ENCODE assay signal across 15 cellular contexts in the genomic region with DNA sequence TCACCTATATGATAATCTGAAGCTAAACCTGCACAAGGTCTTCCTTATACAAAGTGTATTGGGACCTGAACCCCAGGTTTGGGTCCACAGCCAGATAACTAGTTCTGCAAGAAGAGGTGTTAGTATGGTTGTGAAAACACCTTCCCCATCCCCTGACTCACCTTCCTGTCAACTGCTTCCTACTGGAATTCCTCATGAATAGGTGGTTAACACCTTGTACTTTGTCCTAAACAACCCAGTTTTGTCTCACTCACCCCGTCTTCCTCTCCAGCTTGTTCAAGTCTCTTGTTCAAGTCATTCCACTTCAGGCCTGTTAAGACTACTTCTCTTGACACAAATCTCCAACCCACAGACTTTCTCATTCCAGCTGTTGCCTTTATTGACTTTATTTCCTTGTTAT. TPM values are rescaled to one million over a fixed set of nuclear protein-coding genes. Genes with fewer than 3 reads are reported as not detected.
DNase-seq lines count a peak whose midpoint lies in the region; ATAC-seq, FAIRE-seq and TF ChIP-seq lines count a peak whose summit lies in the region.
"Had no signal": no experiment of that assay in that cellular context is flagged by ENCODE, and none has a peak within 500 bp of the region (broad histone marks: within the 10 kb centered on the region; RNA-seq: fewer than 3 reads in every experiment).

No MANE protein-coding gene starts in this region.

- no peak overlapping the region for H3K27ac ChIP-seq in RWPE1
- peak overlapping the region; percentile 3 to 4 for H3K27ac ChIP-seq in esophagus (ENCODE audit: low read depth in 2 of 2, low read length in 1 of 2)
- no peak overlapping the region for H3K27ac ChIP-seq in ascending aorta

- no peak for TF ChIP-seq POLR2A in GM12892 (IDR thresholded peaks at IDR 0.05; ENCODE audit: low read depth, low read length)

- ATAC-seq in mucosa of descending colon, result peak; percentile 80

- CTCF ChIA-PET in RWPE1 (lab: Yijun Ruan, JAX), result interaction anchor here (0.6 to 0.7 kb wide), 2 partner anchors 31 to 165 kb away, joined by 4 to 6 read pairs; no protein-coding TSS in a partner anchor

- H3K27me3 ChIP-seq in esophagus (ENCODE audit: control insufficient read depth in 1 of 2, insufficient read depth in 2 of 2, low read length in 2 of 2), result no peaks in the 10 kb centered on the region
- no peaks in the 10 kb centered on the region for H3K27me3 ChIP-seq in ascending aorta
- H3K27me3 ChIP-seq: Peyer's patch had no signal

- intact Hi-C loops in mucosa of descending colon (cut with DNase I, micrococcal nuclease), result loop anchor here (2.0 to 10.0 kb wide), 3 partner anchors 108 to 150 kb away; no protein-coding TSS in a partner anchor
- intact Hi-C loops in ascending aorta (cut with DNase I), result loop anchor here (2.0 to 10.0 kb wide), 5 partner anchors 156 to 768 kb away; a partner anchor contains a TSS

- H3K4me3 ChIP-seq in esophagus (ENCODE audit: low read depth in 1 of 2, low read length in 2 of 2) (no peak overlapping the region), mucosa of descending colon (no peak overlapping the region), ascending aorta (no peak overlapping the region)
- H3K4me3 ChIP-seq: GM12878, Peyer's patch had no signal

- H3K9me3 ChIP-seq in esophagus (ENCODE audit: control insufficient read depth in 2 of 2, insufficient read depth in 1 of 2, low read depth in 1 of 2, low read length in 1 of 2) (no peaks in the 10 kb centered on the region), mucosa of descending colon (no peaks in the 10 kb centered on the region), ascending aorta (no peaks in the 10 kb centered on the region)
- H3K9me3 ChIP-seq: Caco-2, Peyer's patch had no signal

- H3K4me1 ChIP-seq in esophagus (ENCODE audit: control insufficient read depth in 2 of 2, insufficient read depth in 2 of 2, low read length in 1 of 2) (no peaks in the 10 kb centered on the region), mucosa of descending colon (ENCODE audit: low read depth) (no peaks in the 10 kb centered on the region), ascending aorta (no peaks in the 10 kb centered on the region)
- H3K4me1 ChIP-seq: Peyer's patch had no signal

- H3K36me3 ChIP-seq in esophagus (ENCODE audit: control insufficient read depth in 2 of 2, insufficient read depth in 2 of 2, low read length in 1 of 2) (no peaks in the 10 kb centered on the region), mucosa of descending colon (ENCODE audit: low read depth) (no peaks in the 10 kb centered on the region), ascending aorta (no peaks in the 10 kb centered on the region)
- H3K36me3 ChIP-seq: Peyer's patch had no signal

- peak; percentile 5 for FAIRE-seq in GM12892 (lab: Jason Lieb, UNC)
- FAIRE-seq: GM12878, HTR-8/SVneo had no signal

- WGBS in esophagus, 2 donors, result 46 to 71% methylated on average over 1 of the region's 1 CpG

- DNase-seq in GM12892 (ENCODE audit: insufficient read length) (no peak), RWPE1 (ENCODE audit: low spot score) (peak; percentile 79), mucosa of descending colon (no peak), ascending aorta (ENCODE audit: low spot score in 2 of 2) (no peak), mesenteric fat pad (ENCODE audit: low spot score) (no peak)
- DNase-seq in central memory CD4-positive, alpha-beta T cell, result no peak
- DNase-seq: AML-193, Caco-2, DMS79, NCI-H1436 treated with DMSO at 0.1 percent for 48 hours, SHP77 treated with DMSO at 0.1 percent for 48 hours had no signal

- POLR2A ChIA-PET in RWPE1 (lab: Yijun Ruan, JAX; ENCODE audit: low non-redundant PET), result no interaction called here

- TF ChIP-seq CTCF in RWPE1 (conservative IDR thresholded peaks at IDR 0.05; ENCODE audit: low read depth), result no peak
- TF ChIP-seq CTCF in mucosa of descending colon (IDR thresholded peaks at IDR 0.05), result no peak
- no peak for TF ChIP-seq CTCF in ascending aorta (IDR thresholded peaks at IDR 0.05)

RNA-seq across cellular contexts. Expression of a gene that starts 45.5 kb away (rescaled TPM):
- 35.0 TPM for polyA plus RNA-seq in GM12892 (2012; ENCODE audit: missing spikeins)
- polyA plus RNA-seq in esophagus, result 100 to 1,000 TPM in 1 of 2 donors, 10 to 100 TPM in 1; 64.9 to 134 TPM
- total RNA-seq in mucosa of descending colon, result 10 to 100 TPM; 36.1 to 86.5 (median 64.8) TPM
- total RNA-seq in ascending aorta, result 27.8 TPM
- total RNA-seq in mesenteric fat pad, result 28.6 TPM

Comparison
In these comparisons a context has a peak if more than half of its experiments do, and no peak if none do; other contexts are left out.
1. H3K27ac ChIP-seq: peak in esophagus (2 of 2); none in RWPE1 (single experiment) and ascending aorta (0 of 2).